Comparison of ENCODE assay signal across 8 cellular contexts in genomic region chr1:197546989-197547388, GRCh38.
"Had no signal": no experiment of that assay in that cellular context is flagged by ENCODE, and none has a peak within 500 bp of the region (broad histone marks: within the 10 kb centered on the region; RNA-seq: fewer than 3 reads in every experiment).

No MANE protein-coding gene starts in this region.

- H3K4me3 ChIP-seq: K562 had no signal

- H3K9me3 Mint-ChIP-seq: IgD-negative memory B cell had no signal

- H3K27me3 Mint-ChIP-seq: IgD-negative memory B cell had no signal

- ATAC-seq: K562 had no signal

- H3K4me3 Mint-ChIP-seq: IgD-negative memory B cell had no signal

- H3K9ac ChIP-seq: KMS-11 had no signal

- FAIRE-seq: HTR-8/SVneo, K562 had no signal

- H3K27ac ChIP-seq: HL-60, KMS-11 had no signal

- H3K4me1 Mint-ChIP-seq: IgD-negative memory B cell had no signal

- H3K4me2 ChIP-seq: KMS-11 had no signal

- DNase-seq: IMR-90, KBM-7, KG1 had no signal

- H3K27ac Mint-ChIP-seq: IgD-negative memory B cell had no signal
